In genomic region chr1:121076674-121077073, GRCh38 we compare ENCODE assay signal across 8 cellular contexts.
A peak's percentile ranks its signal among the peaks of the same experiment; 100 is the strongest.
DNase-seq lines count a peak whose midpoint lies in the region; ATAC-seq lines count a peak whose summit lies in the region.
"Not testable (repeated sequence)": the region's sequence is repeated elsewhere in the genome, so short reads cannot be mapped to it uniquely, and the experiment has no call there.

No MANE protein-coding gene starts in this region.

- not testable (repeated sequence) for DNase-seq in activated CD4-positive, alpha-beta T cell treated with anti-CD3 and anti-CD28 coated beads for 36 hours; activated naive CD8-positive, alpha-beta T cell treated with anti-CD3 and anti-CD28 coated beads for 36 hours; stimulated activated naive B cell treated with anti-CD40 and anti-IgM and Interleukin-4, amounts not matched to agents 10 μg/mL and 1 μg/mL and 100 μg/mL, for 72 hours

- H3K9me3 Mint-ChIP-seq in activated CD4-positive, alpha-beta T cell treated with anti-CD3 and anti-CD28 coated beads for 36 hours (ENCODE audit: low read depth); activated naive CD8-positive, alpha-beta T cell treated with anti-CD3 and anti-CD28 coated beads for 36 hours; stimulated activated naive B cell treated with anti-CD40 and anti-IgM and Interleukin-4, amounts not matched to agents 10 μg/mL and 1 μg/mL and 100 μg/mL, for 72 hours: not testable (repeated sequence)

- not testable (repeated sequence) for H3K4me3 Mint-ChIP-seq in activated CD4-positive, alpha-beta T cell treated with anti-CD3 and anti-CD28 coated beads for 36 hours; activated naive CD8-positive, alpha-beta T cell treated with anti-CD3 and anti-CD28 coated beads for 36 hours; stimulated activated naive B cell treated with anti-CD40 and anti-IgM and Interleukin-4, amounts not matched to agents 10 μg/mL and 1 μg/mL and 100 μg/mL, for 72 hours

- not testable (repeated sequence) for H3K27me3 Mint-ChIP-seq in activated CD4-positive, alpha-beta T cell treated with anti-CD3 and anti-CD28 coated beads for 36 hours; activated naive CD8-positive, alpha-beta T cell treated with anti-CD3 and anti-CD28 coated beads for 36 hours; stimulated activated naive B cell treated with anti-CD40 and anti-IgM and Interleukin-4, amounts not matched to agents 10 μg/mL and 1 μg/mL and 100 μg/mL, for 72 hours

- not testable (repeated sequence) for H3K36me3 Mint-ChIP-seq in activated CD4-positive, alpha-beta T cell treated with anti-CD3 and anti-CD28 coated beads for 36 hours (ENCODE audit: low read depth); activated naive CD8-positive, alpha-beta T cell treated with anti-CD3 and anti-CD28 coated beads for 36 hours; stimulated activated naive B cell treated with anti-CD40 and anti-IgM and Interleukin-4, amounts not matched to agents 10 μg/mL and 1 μg/mL and 100 μg/mL, for 72 hours

- intact Hi-C loops in activated CD4-positive, alpha-beta T cell treated with anti-CD3 and anti-CD28 coated beads for 36 hours (cut with DNase I, micrococcal nuclease), result not testable (repeated sequence)

- H3K4me1 Mint-ChIP-seq in activated CD4-positive, alpha-beta T cell treated with anti-CD3 and anti-CD28 coated beads for 36 hours, result peaks cover 19% of the 10 kb centered on the region
- H3K4me1 Mint-ChIP-seq in activated naive CD8-positive, alpha-beta T cell treated with anti-CD3 and anti-CD28 coated beads for 36 hours, result peaks cover 20% of the 10 kb centered on the region
- H3K4me1 Mint-ChIP-seq in stimulated activated naive B cell treated with anti-CD40 and anti-IgM and Interleukin-4, amounts not matched to agents 10 μg/mL and 1 μg/mL and 100 μg/mL, for 72 hours, result peaks cover 11 to 12% of the 10 kb centered on the region in 2 donors

- POLR2A ChIA-PET in activated CD4-positive, alpha-beta T cell treated with anti-CD3 and anti-CD28 coated beads for 36 hours (lab: Charles Lee), result not testable (repeated sequence)

- peak overlapping the region; percentile 95 for H3K27ac Mint-ChIP-seq in activated CD4-positive, alpha-beta T cell treated with anti-CD3 and anti-CD28 coated beads for 36 hours
- peak overlapping the region; percentile 84 for H3K27ac Mint-ChIP-seq in activated naive CD8-positive, alpha-beta T cell treated with anti-CD3 and anti-CD28 coated beads for 36 hours
- H3K27ac Mint-ChIP-seq in stimulated activated naive B cell treated with anti-CD40 and anti-IgM and Interleukin-4, amounts not matched to agents 10 μg/mL and 1 μg/mL and 100 μg/mL, for 72 hours, result not testable (repeated sequence)

- CTCF ChIA-PET in activated CD4-positive, alpha-beta T cell treated with anti-CD3 and anti-CD28 coated beads for 36 hours (lab: Charles Lee), result not testable (repeated sequence)

- ATAC-seq in GM18858 (IDR thresholded peaks at IDR 0.05; ENCODE audit: unreplicated experiment) (peak; percentile 97), GM19452 (IDR thresholded peaks at IDR 0.05; ENCODE audit: unreplicated experiment) (peak; percentile 96), GM21723 (IDR thresholded peaks at IDR 0.05; ENCODE audit: unreplicated experiment) (peak; percentile 84), HG02885 (IDR thresholded peaks at IDR 0.05; ENCODE audit: poor library complexity, unreplicated experiment) (peak; percentile 97), HG03280 (IDR thresholded peaks at IDR 0.05; ENCODE audit: unreplicated experiment) (peak; percentile 76)
- ATAC-seq in activated CD4-positive, alpha-beta T cell treated with anti-CD3 and anti-CD28 coated beads for 36 hours, result peak; percentile 93
- ATAC-seq in stimulated activated naive B cell treated with anti-CD40 and anti-IgM and Interleukin-4, amounts not matched to agents 10 μg/mL and 1 μg/mL and 100 μg/mL, for 72 hours (replicated peaks), result peak; percentile 97 to 99
